In genomic region chr14:24277606-24278321, GRCh38 we compare ENCODE assay signal across 12 cellular contexts. TPM values are rescaled to one million over a fixed set of nuclear protein-coding genes. Genes with fewer than 3 reads are reported as not detected.
DNase-seq lines count a peak whose midpoint lies in the region; ATAC-seq and TF ChIP-seq lines count a peak whose summit lies in the region.
"Had no signal": no experiment of that assay in that cellular context is flagged by ENCODE, and none has a peak within 500 bp of the region (broad histone marks: within the 10 kb centered on the region; RNA-seq: fewer than 3 reads in every experiment).

No MANE protein-coding gene starts in this region.

- TF ChIP-seq EP300 in ovary (IDR thresholded peaks at IDR 0.05): no peak

- no peaks in the 10 kb centered on the region for H3K9me3 Mint-ChIP-seq in activated CD4-positive, alpha-beta T cell treated with anti-CD3 and anti-CD28 coated beads, Interleukin-2, amount 10 ng/mL, durations not matched to agents 24 days and 14 days
- H3K9me3 Mint-ChIP-seq in stimulated activated memory B cell treated with anti-CD40 and anti-IgM and Interleukin-4, amounts not matched to agents 10 μg/mL and 1 μg/mL and 100 μg/mL, for 72 hours: peaks cover 6% of the 10 kb centered on the region

- no peak for TF ChIP-seq POLR2A in ovary (IDR thresholded peaks at IDR 0.05)

- peak; percentile 10 for ATAC-seq in stimulated activated memory B cell treated with anti-CD40 and anti-IgM and Interleukin-4, amounts not matched to agents 10 μg/mL and 1 μg/mL and 100 μg/mL, for 72 hours
- ATAC-seq in GM18873 (IDR thresholded peaks at IDR 0.05; ENCODE audit: low FRiP score, unreplicated experiment): no peak

- peaks cover 2% of the 10 kb centered on the region for H3K36me3 Mint-ChIP-seq in activated CD4-positive, alpha-beta T cell treated with anti-CD3 and anti-CD28 coated beads, Interleukin-2, amount 10 ng/mL, durations not matched to agents 24 days and 14 days (ENCODE audit: low read depth)
- peaks cover 7% of the 10 kb centered on the region for H3K36me3 Mint-ChIP-seq in stimulated activated memory B cell treated with anti-CD40 and anti-IgM and Interleukin-4, amounts not matched to agents 10 μg/mL and 1 μg/mL and 100 μg/mL, for 72 hours

- WGBS in ovary, 3 donors: 79 to 86% (median 85%) methylated on average over 11 of the region's 11 CpGs

- no peaks in the 10 kb centered on the region for H3K27me3 ChIP-seq in ovary
- H3K27me3 ChIP-seq: tibial artery had no signal

- no peak overlapping the region for H3K27ac ChIP-seq in ovary
- H3K27ac ChIP-seq: RWPE1, tibial artery had no signal

- no peak overlapping the region for H3K4me3 Mint-ChIP-seq in activated CD4-positive, alpha-beta T cell treated with anti-CD3 and anti-CD28 coated beads, Interleukin-2, amount 10 ng/mL, durations not matched to agents 24 days and 14 days
- no peak overlapping the region for H3K4me3 Mint-ChIP-seq in stimulated activated memory B cell treated with anti-CD40 and anti-IgM and Interleukin-4, amounts not matched to agents 10 μg/mL and 1 μg/mL and 100 μg/mL, for 72 hours

- no peaks in the 10 kb centered on the region for H3K36me3 ChIP-seq in ovary
- H3K36me3 ChIP-seq: tibial artery had no signal

- DNase-seq in activated CD4-positive, alpha-beta T cell treated with anti-CD3 and anti-CD28 coated beads, Interleukin-2, amount 10 ng/mL, durations not matched to agents 24 days and 14 days: no peak
- no peak for DNase-seq in activated CD4-positive, alpha-beta T cell treated with anti-CD3 and anti-CD28 coated beads for 4 hours
- DNase-seq in OCI-M1 (lab: John Stamatoyannopoulos, UW) (peak; percentile 85), germinal center (ENCODE audit: low spot score) (peak; percentile 37), ovary (no peak), hepatic stellate cell (ENCODE audit: low spot score) (no peak)

- H3K4me1 Mint-ChIP-seq in activated CD4-positive, alpha-beta T cell treated with anti-CD3 and anti-CD28 coated beads, Interleukin-2, amount 10 ng/mL, durations not matched to agents 24 days and 14 days: peaks cover 40% of the 10 kb centered on the region
- H3K4me1 Mint-ChIP-seq in stimulated activated memory B cell treated with anti-CD40 and anti-IgM and Interleukin-4, amounts not matched to agents 10 μg/mL and 1 μg/mL and 100 μg/mL, for 72 hours: peaks cover 88% of the 10 kb centered on the region

- no peaks in the 10 kb centered on the region for H3K27me3 Mint-ChIP-seq in activated CD4-positive, alpha-beta T cell treated with anti-CD3 and anti-CD28 coated beads, Interleukin-2, amount 10 ng/mL, durations not matched to agents 24 days and 14 days
- no peaks in the 10 kb centered on the region for H3K27me3 Mint-ChIP-seq in stimulated activated memory B cell treated with anti-CD40 and anti-IgM and Interleukin-4, amounts not matched to agents 10 μg/mL and 1 μg/mL and 100 μg/mL, for 72 hours

- H3K4me1 ChIP-seq in ovary (ENCODE audit: insufficient read depth): no peaks in the 10 kb centered on the region
- H3K4me1 ChIP-seq: tibial artery had no signal

- no peak for TF ChIP-seq CTCF in ovary (IDR thresholded peaks at IDR 0.05)

- H3K4me3 ChIP-seq in ovary: no peak overlapping the region
- H3K4me3 ChIP-seq: tibial artery had no signal

- no peaks in the 10 kb centered on the region for H3K9me3 ChIP-seq in ovary
- H3K9me3 ChIP-seq: tibial artery had no signal

- peak overlapping the region; percentile 31 for H3K27ac Mint-ChIP-seq in activated CD4-positive, alpha-beta T cell treated with anti-CD3 and anti-CD28 coated beads, Interleukin-2, amount 10 ng/mL, durations not matched to agents 24 days and 14 days
- peak overlapping the region; percentile 84 for H3K27ac Mint-ChIP-seq in stimulated activated memory B cell treated with anti-CD40 and anti-IgM and Interleukin-4, amounts not matched to agents 10 μg/mL and 1 μg/mL and 100 μg/mL, for 72 hours

- intact Hi-C loops in activated CD4-positive, alpha-beta T cell treated with anti-CD3 and anti-CD28 coated beads, Interleukin-2, amount 10 ng/mL, durations not matched to agents 24 days and 14 days (cut with micrococcal nuclease): no loop called here
- intact Hi-C loops in ovary (cut with DNase I): no loop called here

RNA-seq across cellular contexts. Expression of gene RABGGTA, which starts 6.4 kb away (rescaled TPM):
- total RNA-seq in activated CD4-positive, alpha-beta T cell treated with anti-CD3 and anti-CD28 coated beads, Interleukin-2, amount 10 ng/mL, durations not matched to agents 24 days and 14 days: 49.6 and 51.1 TPM in 2 replicates
- total RNA-seq in ovary: 10 to 100 TPM; 19.7 to 48.3 (median 23.2) TPM
- polyA plus RNA-seq in ovary: 10 to 100 TPM in 1 of 2 donors, 1 to 10 TPM in 1; 7.9 to 20.1 TPM

RNA-seq across cellular contexts. Expression of gene TGM1, which starts 14.8 kb away (rescaled TPM):
- 5.1 and 6.2 TPM in 2 replicates for total RNA-seq in activated CD4-positive, alpha-beta T cell treated with anti-CD3 and anti-CD28 coated beads, Interleukin-2, amount 10 ng/mL, durations not matched to agents 24 days and 14 days
- 100 to 1,000 TPM in 1 of 7 donors, 1 to 10 TPM in 6; 3.1 to 152 (median 8.0) TPM for total RNA-seq in ovary
- 1 to 10 TPM; 1.1 to 1.7 TPM for polyA plus RNA-seq in ovary

RNA-seq across cellular contexts. Expression of gene DHRS1, which starts 21.8 kb away (rescaled TPM):
- 10.1 and 10.3 TPM in 2 replicates for total RNA-seq in activated CD4-positive, alpha-beta T cell treated with anti-CD3 and anti-CD28 coated beads, Interleukin-2, amount 10 ng/mL, durations not matched to agents 24 days and 14 days
- 10 to 100 TPM; 16.0 to 35.6 (median 21.4) TPM for total RNA-seq in ovary
- polyA plus RNA-seq in ovary: 10 to 100 TPM; 12.8 to 17.9 TPM

RNA-seq across cellular contexts. Expression of gene NOP9, which starts 21.9 kb away (rescaled TPM):
- 48.3 and 52.2 TPM in 2 replicates for total RNA-seq in activated CD4-positive, alpha-beta T cell treated with anti-CD3 and anti-CD28 coated beads, Interleukin-2, amount 10 ng/mL, durations not matched to agents 24 days and 14 days
- 10 to 100 TPM; 12.0 to 28.6 (median 22.5) TPM for total RNA-seq in ovary
- 10 to 100 TPM in 1 of 2 donors, 1 to 10 TPM in 1; 9.2 to 22.1 TPM for polyA plus RNA-seq in ovary

RNA-seq across cellular contexts. Expression of gene CIDEB, which starts 30.0 kb away (rescaled TPM):
- 21.8 and 22.2 TPM in 2 replicates for total RNA-seq in activated CD4-positive, alpha-beta T cell treated with anti-CD3 and anti-CD28 coated beads, Interleukin-2, amount 10 ng/mL, durations not matched to agents 24 days and 14 days
- 10 to 100 TPM; 13.8 to 38.4 (median 22.6) TPM for total RNA-seq in ovary
- 10 to 100 TPM; 17.1 to 29.0 TPM for polyA plus RNA-seq in ovary
- total RNA-seq: astrocyte had no signal
- polyA plus RNA-seq: neural cell had no signal

Comparison
In these comparisons a context has a peak if more than half of its experiments do, and no peak if none do; other contexts are left out.
1. DNase-seq: peak in OCI-M1 (single experiment) and germinal center (single experiment); none in activated CD4-positive, alpha-beta T cell treated with anti-CD3 and anti-CD28 coated beads, Interleukin-2, amount 10 ng/mL, durations not matched to agents 24 days and 14 days (single experiment), activated CD4-positive, alpha-beta T cell treated with anti-CD3 and anti-CD28 coated beads for 4 hours (0 of 2), ovary (0 of 5) and hepatic stellate cell (single experiment).